Comparison of ENCODE assay signal across 21 cellular contexts in genomic region chr10:15714847-15715246, GRCh38.
"Had no signal": no experiment of that assay in that cellular context is flagged by ENCODE, and none has a peak within 500 bp of the region (broad histone marks: within the 10 kb centered on the region; RNA-seq: fewer than 3 reads in every experiment).

No MANE protein-coding gene starts in this region.

- H3K4me3 ChIP-seq: esophagus muscularis mucosa, left ventricle myocardium inferior, lower lobe of right lung, psoas muscle, right lobe of liver, suprapubic skin, tibial nerve had no signal

- H3K27ac ChIP-seq: epithelial cell of prostate, esophagus muscularis mucosa, gastroesophageal sphincter, left ventricle myocardium inferior, lower lobe of right lung, psoas muscle, right lobe of liver, suprapubic skin, tibial nerve had no signal

- ATAC-seq: effector memory CD8-positive, alpha-beta T cell; gastroesophageal sphincter; left cardiac atrium; lower lobe of right lung; psoas muscle; right lobe of liver; stimulated activated effector memory CD8-positive, alpha-beta T cell treated with anti-CD3 and anti-CD28 coated beads, Interleukin-12 subunit alpha, Interleukin-12 subunit beta, amount 100 ng/mL, for 72 hours; stimulated activated naive CD8-positive, alpha-beta T cell treated with anti-CD3 and anti-CD28 coated beads, Interleukin-15, Interleukin-2, amounts not matched to agents 100 U/mL and 50 U/mL, for 24 hours had no signal

- H3K4me1 ChIP-seq: lower lobe of right lung, psoas muscle, right lobe of liver had no signal

- H3K4me3 Mint-ChIP-seq: effector memory CD8-positive, alpha-beta T cell; memory B cell; naive B cell; nephron; stimulated activated effector memory CD8-positive, alpha-beta T cell treated with anti-CD3 and anti-CD28 coated beads, Interleukin-12 subunit alpha, Interleukin-12 subunit beta, amount 100 ng/mL, for 72 hours had no signal

- H3K36me3 ChIP-seq: esophagus muscularis mucosa, gastroesophageal sphincter, left ventricle myocardium inferior, lower lobe of right lung, right lobe of liver, suprapubic skin, tibial nerve had no signal

- H3K36me3 Mint-ChIP-seq: memory B cell; naive B cell; stimulated activated effector memory CD8-positive, alpha-beta T cell treated with anti-CD3 and anti-CD28 coated beads, Interleukin-12 subunit alpha, Interleukin-12 subunit beta, amount 100 ng/mL, for 72 hours had no signal

- H3K4me1 Mint-ChIP-seq: memory B cell had no signal

- H3K9me3 Mint-ChIP-seq: effector memory CD8-positive, alpha-beta T cell; memory B cell; naive B cell; nephron; stimulated activated effector memory CD8-positive, alpha-beta T cell treated with anti-CD3 and anti-CD28 coated beads, Interleukin-12 subunit alpha, Interleukin-12 subunit beta, amount 100 ng/mL, for 72 hours had no signal

- H3K27ac Mint-ChIP-seq: effector memory CD8-positive, alpha-beta T cell; memory B cell; naive B cell; nephron; stimulated activated effector memory CD8-positive, alpha-beta T cell treated with anti-CD3 and anti-CD28 coated beads, Interleukin-12 subunit alpha, Interleukin-12 subunit beta, amount 100 ng/mL, for 72 hours had no signal

- H3K9me3 ChIP-seq: esophagus muscularis mucosa, gastroesophageal sphincter, left ventricle myocardium inferior, lower lobe of right lung, psoas muscle, right lobe of liver, suprapubic skin, tibial nerve had no signal

- DNase-seq: effector memory CD8-positive, alpha-beta T cell; foreskin fibroblast; kidney; left cardiac atrium; left ventricle myocardium inferior; lower lobe of right lung; naive B cell; psoas muscle; retina; right lobe of liver; stimulated activated CD4-positive, alpha-beta T cell treated with anti-CD3 and anti-CD28 coated beads, Interleukin-4, amount 100 ng/mL, for 1 hour; stimulated activated CD8-positive, alpha-beta memory T cell treated with anti-CD3 and anti-CD28 coated beads, Interleukin-4, amount 100 ng/mL, for 48 hours; stimulated activated naive CD8-positive, alpha-beta T cell treated with anti-CD3 and anti-CD28 coated beads, Interleukin-15, Interleukin-2, amounts not matched to agents 100 U/mL and 50 U/mL, for 24 hours had no signal
